7 cellular contexts compared by ENCODE assay signal in the genomic region with DNA sequence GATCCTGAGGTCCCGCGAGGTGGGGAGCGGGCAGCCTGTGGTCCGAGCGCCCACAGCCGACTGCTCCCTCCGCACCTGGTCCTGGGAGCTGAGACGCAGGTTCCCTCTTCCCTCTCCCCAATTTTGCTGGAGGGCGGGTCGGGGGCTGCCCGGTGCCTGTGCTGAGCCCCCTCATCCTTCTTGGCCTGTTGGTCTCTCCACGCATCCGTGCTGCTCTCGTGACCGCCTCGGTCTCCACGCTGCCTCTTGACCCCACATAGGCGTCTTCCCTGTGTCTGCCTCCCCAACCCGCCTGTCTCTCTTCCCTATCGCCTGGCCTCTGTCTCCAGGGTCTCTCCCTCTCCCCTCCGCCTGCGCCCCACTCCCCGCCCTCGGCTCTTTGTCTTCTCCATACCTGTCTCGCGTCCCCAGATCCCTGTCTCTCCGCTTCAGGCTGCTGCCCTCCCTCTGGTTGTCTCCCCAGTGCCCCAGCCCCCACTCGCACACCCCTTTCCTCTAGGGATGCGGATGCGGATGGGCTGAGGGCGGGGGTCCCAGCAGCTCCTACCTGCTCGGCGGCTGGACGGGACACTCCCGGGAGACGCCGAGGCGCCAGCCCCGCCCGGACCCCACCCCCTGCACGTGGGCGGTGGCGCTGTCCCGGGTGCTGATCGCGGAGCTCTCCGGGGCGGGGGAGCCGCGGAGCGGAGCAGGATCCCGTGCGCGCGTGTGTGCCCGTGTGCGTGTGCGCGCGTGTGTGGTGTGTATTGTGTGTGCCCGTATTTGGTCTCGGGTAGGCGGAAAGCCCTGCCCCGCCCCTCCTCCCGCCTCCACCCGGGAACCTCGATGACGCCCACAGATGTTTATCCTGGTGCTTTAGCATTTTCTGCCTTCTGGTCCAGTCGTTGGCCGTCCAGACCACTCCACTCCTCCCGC. TPM values are rescaled to one million over a fixed set of nuclear protein-coding genes. Genes with fewer than 3 reads are reported as not detected.
DNase-seq lines count a peak whose midpoint lies in the region; ATAC-seq, FAIRE-seq and TF ChIP-seq lines count a peak whose summit lies in the region.

A gene (minus strand): TSS at position 720 of the 915 bp plus-strand sequence. CDS start 1,248 bp downstream, outside the sequence.

- peak within 1 kb of the TSS; percentile 60 for H3K23ac ChIP-seq in neuronal stem cell (ENCODE audit: low read depth, low read length, poor library complexity)

- peak within 1 kb of the TSS; percentile 46 to 81 for H3K4me3 ChIP-seq in neuronal stem cell (ENCODE audit: low read length in 2 of 2)
- peak within 1 kb of the TSS in 3 of 4 donors; percentile 19 to 37 (median 24) for H3K4me3 ChIP-seq in upper lobe of left lung

- peak within 1 kb of the TSS; percentile 25 for H2BK15ac ChIP-seq in neuronal stem cell (ENCODE audit: low read length)

- no peak within 1 kb of the TSS for H4K91ac ChIP-seq in neuronal stem cell (ENCODE audit: low read depth, low read length, poor library complexity)

- peak within 1 kb of the TSS; percentile 4 for H3K14ac ChIP-seq in neuronal stem cell (ENCODE audit: low read length)

- FAIRE-seq in GM19239 (lab: Jason Lieb, UNC): peak; percentile 23

- H2BK12ac ChIP-seq in neuronal stem cell (ENCODE audit: low read length): peak within 1 kb of the TSS; percentile 41

- peak; percentile 63 to 83 for ATAC-seq in upper lobe of left lung (ENCODE audit: low FRiP score in 2 of 2)

- H3K27me3 ChIP-seq in neuronal stem cell (ENCODE audit: control insufficient read depth in 3 of 3, insufficient read depth in 3 of 3, low read depth in 1 of 3, low read length in 3 of 3) (peaks cover 0 to 46% (median 28%) of the 10 kb centered on the region in 3 experiments), upper lobe of left lung (peaks cover 0 to 64% (median 39%) of the 10 kb centered on the region in 4 donors)

- WGBS in neuronal stem cell (ENCODE audit: extremely low coverage in 2 of 2, insufficient read length in 2 of 2, insufficient replicate concordance in 1 of 2), 2 donors: no CpG with 5 or more reads among the region's 71 CpGs
- 3 to 5% methylated on average over 28 to 39 of the region's 71 CpGs for WGBS in upper lobe of left lung, 2 donors

- H3K4ac ChIP-seq in neuronal stem cell (ENCODE audit: low read length): no peak within 1 kb of the TSS

- H2BK5ac ChIP-seq in neuronal stem cell (ENCODE audit: low read length): peak within 1 kb of the TSS; percentile 39

- H2BK120ac ChIP-seq in neuronal stem cell (ENCODE audit: low read depth, low read length): peak within 1 kb of the TSS; percentile 72

- H3K4me1 ChIP-seq in neuronal stem cell (ENCODE audit: control insufficient read depth in 2 of 2, insufficient read depth in 1 of 2, low read depth in 1 of 2, low read length in 2 of 2) (peaks cover 6 to 9% of the 10 kb centered on the region in 2 donors), upper lobe of left lung (peaks cover 10 to 17% (median 14%) of the 10 kb centered on the region in 4 donors)

- H2AK5ac ChIP-seq in neuronal stem cell (ENCODE audit: low read depth, low read length): peak within 1 kb of the TSS; percentile 72

- peak within 1 kb of the TSS; percentile 98 for H3K4me2 ChIP-seq in neuronal stem cell (ENCODE audit: insufficient read depth, low read length, poor library complexity, severe bottlenecking)

- no peak for TF ChIP-seq CTCF in upper lobe of left lung (IDR thresholded peaks at IDR 0.05)

- peak within 1 kb of the TSS; percentile 37 for H3K9ac ChIP-seq in neuronal stem cell (ENCODE audit: low read depth, low read length, poor library complexity)

- TF ChIP-seq EP300 in upper lobe of left lung (IDR thresholded peaks at IDR 0.05): no peak

- H3K18ac ChIP-seq in neuronal stem cell (ENCODE audit: low read length): peak within 1 kb of the TSS; percentile 94

- H4K8ac ChIP-seq in neuronal stem cell (ENCODE audit: low read depth, low read length): no peak within 1 kb of the TSS

- TF ChIP-seq POLR2A in erythroblast (IDR thresholded peaks at IDR 0.05; ENCODE audit: low read length): no peak
- no peak for TF ChIP-seq POLR2A in upper lobe of left lung (IDR thresholded peaks at IDR 0.05)

- H2AFZ ChIP-seq in neuronal stem cell (ENCODE audit: low read length): peak within 1 kb of the TSS; percentile 94

- H3K79me1 ChIP-seq in neuronal stem cell (ENCODE audit: low read depth, low read length): no peaks in the 10 kb centered on the region

- no peak within 1 kb of the TSS for H3K27ac ChIP-seq in neuronal stem cell (replicated peaks; ENCODE audit: low read length)
- H3K27ac ChIP-seq in upper lobe of left lung: no peak within 1 kb of the TSS

- H3K36me3 ChIP-seq in neuronal stem cell (replicated peaks in 1 of 2; ENCODE audit: control insufficient read depth in 2 of 2, insufficient read depth in 2 of 2, low read length in 2 of 2): no peaks in the 10 kb centered on the region
- no peaks in the 10 kb centered on the region for H3K36me3 ChIP-seq in upper lobe of left lung

- peaks cover 0 to 2% of the 10 kb centered on the region in 2 donors for H3K9me3 ChIP-seq in neuronal stem cell (replicated peaks in 1 of 2; ENCODE audit: control insufficient read depth in 2 of 2, insufficient read depth in 1 of 2, low read depth in 1 of 2, low read length in 2 of 2)
- peaks cover 0 to 3% (median 0%) of the 10 kb centered on the region in 4 donors for H3K9me3 ChIP-seq in upper lobe of left lung

- DNase-seq in GM19239 (ENCODE audit: insufficient read length, low spot score) (no peak), NCI-H2171 (lab: John Stamatoyannopoulos, UW) (peak; percentile 18), activated T-cell treated with anti-CD3 and anti-CD28 coated beads for 48 hours (ENCODE audit: low read depth) (peak; percentile 58), erythroblast (lab: John Stamatoyannopoulos, UW) (peak; percentile 59 to 79), neuronal stem cell (ENCODE audit: low spot score) (peak; percentile 58), upper lobe of left lung (peak in 1 of 2 donors; percentile 91), NCI-H128 (lab: John Stamatoyannopoulos, UW; ENCODE audit: unreplicated experiment) (no peak)

RNA-seq across cellular contexts. Expression of the gene that starts here (rescaled TPM):
- polyA plus RNA-seq in neuronal stem cell (2013, experiment 1 of 2): 0.14 TPM
- 0.26 TPM for polyA plus RNA-seq in neuronal stem cell (2013, experiment 2 of 2)
- total RNA-seq in upper lobe of left lung: under 1 TPM in 2 of 6 donors, not detected in 4; 0.11 to 0.91 TPM

Comparison
In these comparisons a context has a peak if more than half of its experiments do, and no peak if none do; other contexts are left out.
1. Peak in ATAC-seq and H3K4me3 ChIP-seq in upper lobe of left lung; RNA of the gene not detected or under 1 TPM.
2. DNase-seq: peak in NCI-H2171 (single experiment), activated T-cell treated with anti-CD3 and anti-CD28 coated beads for 48 hours (single experiment), erythroblast (2 of 2) and neuronal stem cell (single experiment); none in GM19239 (single experiment) and NCI-H128 (single experiment).